13 cellular contexts compared by ENCODE assay signal in the genomic region with DNA sequence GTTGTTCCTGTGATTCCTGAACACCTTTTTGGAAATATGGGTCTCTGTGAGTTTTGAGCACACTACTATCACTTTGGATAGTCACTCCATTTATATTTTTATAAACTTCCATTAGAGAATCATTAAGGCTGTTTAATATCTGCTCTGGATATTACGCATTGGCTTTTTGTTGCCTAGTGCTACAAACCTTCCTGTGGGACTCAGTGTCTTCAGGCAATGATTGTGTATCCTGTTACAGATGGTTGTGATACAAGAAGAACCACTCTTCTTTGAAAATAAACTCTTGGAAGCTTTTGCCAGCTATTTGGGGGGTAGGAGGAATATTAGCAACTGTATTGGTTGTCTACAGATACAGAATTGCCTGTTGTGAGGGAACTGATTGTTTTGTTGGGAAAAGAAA. TPM values are rescaled to one million over a fixed set of nuclear protein-coding genes. Genes with fewer than 3 reads are reported as not detected.
"Had no signal": no experiment of that assay in that cellular context is flagged by ENCODE, and none has a peak within 500 bp of the region (broad histone marks: within the 10 kb centered on the region; RNA-seq: fewer than 3 reads in every experiment).

No MANE protein-coding gene starts in this region.

- H3K27me3 Mint-ChIP-seq: activated CD4-positive, alpha-beta memory T cell treated with anti-CD3 and anti-CD28 coated beads for 36 hours had no signal

- H3K27me3 ChIP-seq: pancreas, transverse colon had no signal

- H3K4me3 Mint-ChIP-seq: activated CD4-positive, alpha-beta memory T cell treated with anti-CD3 and anti-CD28 coated beads for 36 hours had no signal

- H3K27ac Mint-ChIP-seq: activated CD4-positive, alpha-beta memory T cell treated with anti-CD3 and anti-CD28 coated beads for 36 hours had no signal

- H3K9me3 ChIP-seq: pancreas, transverse colon had no signal

- ATAC-seq: SK-N-SH treated with all-trans-retinoic acid at 6 μM for 48 hours had no signal

- H3K4me1 ChIP-seq: transverse colon had no signal

- H3K27ac ChIP-seq: pancreas, transverse colon had no signal

- DNase-seq: activated CD4-positive, alpha-beta memory T cell treated with anti-CD3 and anti-CD28 coated beads for 36 hours; activated CD4-positive, CD25-positive, alpha-beta regulatory T cell treated with anti-CD3 and anti-CD28 coated beads, Interleukin-2, amount 50 U/mL, for 72 hours; activated CD8-positive, alpha-beta memory T cell treated with anti-CD3 and anti-CD28 coated beads, Interleukin-2, amount 50 U/mL, for 4 hours; activated naive CD4-positive, alpha-beta T cell treated with Interleukin-2 at 50 U/mL for 16 hours; erythroblast; kidney glomerular epithelial cell; pancreas; T-helper 2 cell; transverse colon had no signal

- H3K9me3 Mint-ChIP-seq: activated CD4-positive, alpha-beta memory T cell treated with anti-CD3 and anti-CD28 coated beads for 36 hours had no signal

- H3K36me3 ChIP-seq: transverse colon had no signal

- H3K4me3 ChIP-seq: pancreas, skin epidermis, transverse colon had no signal

RNA-seq across cellular contexts. Expression of gene GCSAM, which starts 15.6 kb away (rescaled TPM):
- total RNA-seq: dermis blood vessel endothelial cell, renal cortical epithelial cell had no signal
